Comparison of ENCODE assay signal across 16 cellular contexts in genomic region chr3:177893321-177893720, GRCh38.
DNase-seq lines count a peak whose midpoint lies in the region; ATAC-seq and TF ChIP-seq lines count a peak whose summit lies in the region.
"Had no signal": no experiment of that assay in that cellular context is flagged by ENCODE, and none has a peak within 500 bp of the region (broad histone marks: within the 10 kb centered on the region; RNA-seq: fewer than 3 reads in every experiment).

No MANE protein-coding gene starts in this region.

- no peak overlapping the region for H4K12ac ChIP-seq in trophoblast cell (ENCODE audit: low read depth, low read length)

- no peak overlapping the region for H3K4me3 Mint-ChIP-seq in MCF 10A (ENCODE audit: unreplicated experiment)
- no peak overlapping the region for H3K4me3 Mint-ChIP-seq in T-cell
- H3K4me3 Mint-ChIP-seq: naive B cell had no signal

- DNase-seq in MCF 10A (ENCODE audit: unreplicated experiment) (peak; percentile 12), breast epithelium (ENCODE audit: low spot score in 2 of 2) (no peak), adipocyte (ENCODE audit: low read depth) (no peak), fibroblast of villous mesenchyme (ENCODE audit: low read depth) (peak; percentile 23), testis (peak; percentile 27), cerebellum (ENCODE audit: low spot score) (no peak), T-cell (no peak), trophoblast cell (no peak)
- DNase-seq: Caco-2; effector CD4-positive, alpha-beta T cell; glutamatergic neuron; naive B cell; NCI-H2029 treated with DMSO at 0.1 percent for 48 hours; NCI-H774 had no signal

- CTCF ChIA-PET in MCF 10A (lab: Yijun Ruan, JAX): interaction anchor here (0.7 kb wide), 1 partner anchor 515 kb away, joined by 3 read pairs; no protein-coding TSS in a partner anchor
- CTCF ChIA-PET in T-cell (lab: Charles Lee): no interaction called here

- no peak overlapping the region for H3K4me2 ChIP-seq in trophoblast cell (ENCODE audit: low read length)

- H3K9me3 Mint-ChIP-seq in MCF 10A (ENCODE audit: unreplicated experiment): peaks cover 5% of the 10 kb centered on the region
- H3K9me3 Mint-ChIP-seq in T-cell: peaks cover 0 to 9% (median 6%) of the 10 kb centered on the region in 3 donors

- POLR2A ChIA-PET in MCF 10A (lab: Yijun Ruan, JAX) (interaction anchor here (0.9 kb wide), 1 partner anchor 83 kb away, joined by 3 read pairs; no protein-coding TSS in a partner anchor), T-cell (lab: Charles Lee) (interaction anchor here in 1 of 2 donors (0.6 kb wide), 1 partner anchor 415 kb away, joined by 8 read pairs; no protein-coding TSS in a partner anchor)

- WGBS in testis, 2 donors: 30 to 41% methylated on average over 2 of the region's 2 CpGs
- no CpG with 5 or more reads among the region's 2 CpGs for WGBS in trophoblast cell (ENCODE audit: extremely low coverage, insufficient coverage, insufficient read length)

- H3K36me3 ChIP-seq in breast epithelium (no peaks in the 10 kb centered on the region), adipocyte (ENCODE audit: control insufficient read depth, insufficient read depth, low read length, severe bottlenecking) (no peaks in the 10 kb centered on the region), testis (ENCODE audit: low read depth, missing control alignments) (no peaks in the 10 kb centered on the region), trophoblast cell (ENCODE audit: control insufficient read depth in 1 of 2, insufficient read depth in 2 of 2, low read length in 2 of 2) (no peaks in the 10 kb centered on the region)

- H3K9ac ChIP-seq in adipocyte (ENCODE audit: low read length) (peak overlapping the region; percentile 34), trophoblast cell (ENCODE audit: low read length) (no peak overlapping the region)

- no peak overlapping the region for H2BK5ac ChIP-seq in trophoblast cell (ENCODE audit: low read depth, low read length, poor library complexity)

- H3K4ac ChIP-seq in trophoblast cell (ENCODE audit: low read depth, low read length): no peak overlapping the region

- intact Hi-C loops in MCF 10A (cut with micrococcal nuclease): no loop called here
- intact Hi-C loops in breast epithelium (cut with DNase I; ENCODE audit: low total_unique reads): no loop called here
- intact Hi-C loops in testis (cut with DNase I; ENCODE audit: low total_unique reads): no loop called here

- H3K23ac ChIP-seq in trophoblast cell (ENCODE audit: low read length): no peak overlapping the region

- H3K9me3 ChIP-seq in breast epithelium (peaks cover 9 to 18% of the 10 kb centered on the region in 2 donors), adipocyte (ENCODE audit: control insufficient read depth, low read length) (peaks cover 15% of the 10 kb centered on the region), testis (peaks cover 3% of the 10 kb centered on the region), trophoblast cell (ENCODE audit: insufficient read depth, low read depth, low read length) (peaks cover 2% of the 10 kb centered on the region)
- H3K9me3 ChIP-seq: Caco-2 had no signal

- no peaks in the 10 kb centered on the region for H3K79me1 ChIP-seq in trophoblast cell (ENCODE audit: low read length)

- H3K4me3 ChIP-seq in breast epithelium (no peak overlapping the region), adipocyte (ENCODE audit: low read length) (no peak overlapping the region), fibroblast of villous mesenchyme (ENCODE audit: low read depth, low read length) (no peak overlapping the region), testis (no peak overlapping the region), trophoblast cell (ENCODE audit: low read depth, low read length) (no peak overlapping the region)

- H4K91ac ChIP-seq in trophoblast cell (ENCODE audit: low read depth, low read length): no peak overlapping the region

- TF ChIP-seq POLR2A in breast epithelium (IDR thresholded peaks at IDR 0.05) (no peak), testis (IDR thresholded peaks at IDR 0.05) (no peak)

- no peak overlapping the region for H3K18ac ChIP-seq in trophoblast cell (ENCODE audit: low read length)

- no peak overlapping the region for H2AFZ ChIP-seq in trophoblast cell (ENCODE audit: insufficient read depth, low read length, poor library complexity)

- no peak overlapping the region for H2BK12ac ChIP-seq in trophoblast cell (ENCODE audit: low read length)

- no peak overlapping the region for H2AK5ac ChIP-seq in trophoblast cell (ENCODE audit: low read length)

- TF ChIP-seq CTCF in MCF 10A (IDR thresholded peaks at IDR 0.05; ENCODE audit: unreplicated experiment) (no peak), breast epithelium (IDR thresholded peaks at IDR 0.05) (no peak), fibroblast of villous mesenchyme (IDR thresholded peaks at IDR 0.05; ENCODE audit: insufficient read depth, low read depth, low read length) (peak; percentile 51), testis (IDR thresholded peaks at IDR 0.05) (peak in 1 of 3 experiments; percentile 51)

- no peak overlapping the region for H3K14ac ChIP-seq in trophoblast cell (ENCODE audit: low read length)

- H3K79me2 ChIP-seq in trophoblast cell (ENCODE audit: control insufficient read depth, insufficient read depth, low read length, poor library complexity): no peaks in the 10 kb centered on the region

- no peak for ATAC-seq in T-cell (replicated peaks in 1 of 4)

- H3K27ac Mint-ChIP-seq in MCF 10A (ENCODE audit: low read depth, unreplicated experiment) (no peak overlapping the region), T-cell (no peak overlapping the region)

- H2BK120ac ChIP-seq in trophoblast cell (ENCODE audit: insufficient read depth, low read length, poor library complexity): no peak overlapping the region

- H4K8ac ChIP-seq in trophoblast cell (ENCODE audit: low read depth, low read length): no peak overlapping the region

- H3K27me3 Mint-ChIP-seq in MCF 10A (ENCODE audit: insufficient read depth, unreplicated experiment) (no peaks in the 10 kb centered on the region), T-cell (no peaks in the 10 kb centered on the region)
- H3K27me3 Mint-ChIP-seq: naive B cell had no signal

- H3K27ac ChIP-seq in breast epithelium (no peak overlapping the region), testis (no peak overlapping the region), trophoblast cell (ENCODE audit: low read depth, low read length) (no peak overlapping the region)
- H3K27ac ChIP-seq: 22Rv1, RWPE1 had no signal

- H3K4me1 Mint-ChIP-seq in MCF 10A (ENCODE audit: insufficient read depth, unreplicated experiment): peaks cover 6% of the 10 kb centered on the region
- H3K4me1 Mint-ChIP-seq in T-cell: no peaks in the 10 kb centered on the region
- H3K4me1 Mint-ChIP-seq: naive B cell had no signal

- H3K36me3 Mint-ChIP-seq in MCF 10A (ENCODE audit: insufficient read depth, unreplicated experiment): peaks cover 16% of the 10 kb centered on the region
- H3K36me3 Mint-ChIP-seq in T-cell: peaks cover 6% of the 10 kb centered on the region

- H3K27me3 ChIP-seq in breast epithelium (no peaks in the 10 kb centered on the region), adipocyte (replicated peaks; ENCODE audit: control insufficient read depth, insufficient read depth, low read length) (no peaks in the 10 kb centered on the region), testis (no peaks in the 10 kb centered on the region), trophoblast cell (ENCODE audit: insufficient read depth, low read length) (no peaks in the 10 kb centered on the region)

- H3K4me1 ChIP-seq in breast epithelium (no peaks in the 10 kb centered on the region), adipocyte (ENCODE audit: control insufficient read depth, insufficient read depth, low read length) (peaks cover 9% of the 10 kb centered on the region), testis (peaks cover 13% of the 10 kb centered on the region), trophoblast cell (ENCODE audit: control insufficient read depth in 1 of 2, insufficient read depth in 2 of 2, low read length in 2 of 2) (no peaks in the 10 kb centered on the region)
- H3K4me1 ChIP-seq: Caco-2 had no signal

- no TSS peak for BruUV-seq in MCF 10A (replicated peaks; lab: Mats Ljungman, UMichigan)

Comparison
In these comparisons a context has a peak if more than half of its experiments do, and no peak if none do; other contexts are left out.
1. DNase-seq: peak in MCF 10A (single experiment), fibroblast of villous mesenchyme (single experiment) and testis (single experiment); none in breast epithelium (0 of 2), adipocyte (single experiment), cerebellum (single experiment), T-cell (0 of 34) and trophoblast cell (0 of 2).